8 cellular contexts compared by ENCODE assay signal in the genomic region with DNA sequence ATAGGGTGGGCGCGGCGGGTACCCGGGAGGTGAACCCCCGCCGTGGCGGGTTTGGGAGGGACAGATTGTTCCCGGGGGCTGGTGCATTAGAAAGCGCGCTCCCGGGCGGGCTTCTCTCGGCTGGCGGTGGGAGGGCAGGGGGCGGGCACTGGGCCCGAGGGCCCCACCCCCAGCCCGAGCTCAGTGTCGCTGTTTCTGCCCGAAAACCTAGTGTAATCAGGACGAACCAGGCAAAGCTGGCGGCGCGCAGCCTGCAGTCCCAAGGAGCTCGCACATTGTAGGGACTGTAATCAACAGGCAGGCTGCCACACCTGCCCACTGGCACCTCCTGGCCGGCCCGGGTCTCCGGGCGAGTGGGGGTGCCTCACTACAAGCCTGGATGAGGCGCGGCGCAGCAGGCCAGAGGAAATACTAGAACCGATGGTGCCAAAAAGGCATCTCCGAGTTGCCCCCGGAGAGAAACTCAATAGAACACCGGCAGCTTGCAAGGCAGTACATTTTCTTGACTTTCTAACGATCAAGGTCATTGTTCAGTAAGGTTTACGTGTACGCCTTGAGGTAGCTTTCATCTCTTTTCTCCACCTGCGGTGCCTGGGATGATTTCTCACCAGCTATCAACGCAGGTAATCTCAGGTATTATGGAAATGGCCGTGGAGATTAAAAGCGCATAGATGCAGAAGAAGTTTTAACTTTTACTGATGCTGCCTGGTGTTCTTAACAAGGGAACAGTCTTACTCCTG. TPM values are rescaled to one million over a fixed set of nuclear protein-coding genes. Genes with fewer than 3 reads are reported as not detected.
A peak's percentile ranks its signal among the peaks of the same experiment; 100 is the strongest.
DNase-seq lines count a peak whose midpoint lies in the region; ATAC-seq, FAIRE-seq and TF ChIP-seq lines count a peak whose summit lies in the region.

No MANE protein-coding gene starts in this region.

- no peak for FAIRE-seq in RCC 7860 (lab: Jason Lieb, UNC)

- WGBS in right lobe of liver (ENCODE audit: insufficient coverage, low coverage, low lambda C conversion rate, missing lambda C conversion rate): 1% methylated on average over 19 of the region's 42 CpGs

- intact Hi-C loops in right lobe of liver (cut with DNase I): no loop called here

- no peak for TF ChIP-seq CTCF in right lobe of liver (IDR thresholded peaks at IDR 0.05)

- H3K27me3 ChIP-seq in right lobe of liver: no peaks in the 10 kb centered on the region

- no peaks in the 10 kb centered on the region for H3K9me3 ChIP-seq in right lobe of liver

- ATAC-seq in right lobe of liver: peak; percentile 84 to 93 (median 92)

- DNase-seq in SKM-1 treated with dmso at 0.1 percent for 144 hours (lab: John Stamatoyannopoulos, UW; ENCODE audit: unreplicated experiment): peak; percentile 23
- no peak for DNase-seq in SKM-1 (lab: John Stamatoyannopoulos, UW; ENCODE audit: unreplicated experiment)
- peak; percentile 43 for DNase-seq in NCI-H128 (lab: John Stamatoyannopoulos, UW; ENCODE audit: unreplicated experiment)
- peak in 3 of 4 experiments; percentile 6 to 19 (median 11) for DNase-seq in activated CD4-positive, CD25-positive, alpha-beta regulatory T cell (lab: John Stamatoyannopoulos, UW)
- peak in 44 of 61 donors; percentile 16 to 78 (median 47) for DNase-seq in caudate nucleus (lab: John Stamatoyannopoulos, UW)
- peak; percentile 57 to 75 (median 62) for DNase-seq in right lobe of liver
- DNase-seq in stimulated activated CD4-positive, alpha-beta T cell treated with anti-CD3 and anti-CD28 coated beads, Interleukin-4, amount 100 ng/mL, for 48 hours (ENCODE audit: low read depth in 2 of 2): peak; percentile 47 to 51
- DNase-seq in RCC 7860 (ENCODE audit: low spot score): no peak

- TF ChIP-seq POLR2A in right lobe of liver (IDR thresholded peaks at IDR 0.05): no peak

- H3K27ac ChIP-seq in caudate nucleus (ENCODE audit: low read depth, low read length) (peak overlapping the region; percentile 3), right lobe of liver (no peak overlapping the region)

- no peaks in the 10 kb centered on the region for H3K36me3 ChIP-seq in right lobe of liver

- H3K4me3 ChIP-seq in right lobe of liver: peak overlapping the region; percentile 50 to 56 (median 53)

- H3K4me1 ChIP-seq in right lobe of liver: peaks cover 0 to 13% (median 0%) of the 10 kb centered on the region in 4 donors

RNA-seq across cellular contexts. Expression of a gene that starts 0.8 kb away (rescaled TPM):
- 1 to 10 TPM in 1 of 6 experiments, under 1 TPM in 5; 0.12 to 2.4 (median 0.72) TPM for total RNA-seq in right lobe of liver

RNA-seq across cellular contexts. Expression of a gene that starts 33.7 kb away (rescaled TPM):
- total RNA-seq in right lobe of liver: 10 to 100 TPM; 28.2 to 55.2 (median 37.1) TPM

Comparison
In these comparisons a context has a peak if more than half of its experiments do, and no peak if none do; other contexts are left out.
1. DNase-seq: peak in SKM-1 treated with dmso at 0.1 percent for 144 hours (single experiment), NCI-H128 (single experiment), activated CD4-positive, CD25-positive, alpha-beta regulatory T cell (3 of 4), caudate nucleus (44 of 61), right lobe of liver (3 of 3) and stimulated activated CD4-positive, alpha-beta T cell treated with anti-CD3 and anti-CD28 coated beads, Interleukin-4, amount 100 ng/mL, for 48 hours (2 of 2); none in SKM-1 (single experiment) and RCC 7860 (single experiment).